In the genomic region with DNA sequence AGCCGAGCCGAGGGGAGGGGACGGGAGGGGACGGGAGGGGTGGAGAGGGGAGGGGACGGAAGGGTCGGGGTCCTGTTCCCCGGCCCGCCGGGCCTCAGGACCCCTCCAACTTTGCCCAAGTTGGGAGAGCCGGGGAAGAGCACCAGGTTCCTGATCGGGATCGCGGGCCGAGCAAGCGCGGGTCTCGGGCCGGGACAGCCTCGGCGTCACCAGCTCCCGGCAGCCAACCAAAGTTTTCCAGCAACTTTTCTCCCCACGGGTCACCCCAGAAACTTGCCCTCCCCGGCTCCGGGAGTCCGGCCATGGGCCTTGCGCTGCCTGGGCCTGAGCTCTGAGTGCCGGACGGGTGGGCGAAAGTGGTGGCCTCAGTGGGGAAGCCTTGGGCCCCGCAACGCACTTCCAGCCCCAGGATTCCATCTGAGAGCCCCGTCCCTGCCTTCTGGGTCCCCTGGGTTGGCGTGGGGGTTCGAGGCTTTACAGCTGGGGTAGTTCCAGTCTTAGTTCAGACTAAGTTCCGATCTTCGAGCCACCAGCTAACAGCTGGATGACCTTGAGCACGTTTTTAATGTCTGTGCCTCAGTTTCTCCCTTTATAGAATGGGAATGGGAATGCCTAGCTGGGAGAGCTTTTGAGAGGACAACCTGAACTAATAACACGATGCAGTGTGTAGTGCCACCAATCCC, we compare ENCODE assay signal across 8 cellular contexts. TPM values are rescaled to one million over a fixed set of nuclear protein-coding genes. Genes with fewer than 3 reads are reported as not detected.
DNase-seq lines count a peak whose midpoint lies in the region; ATAC-seq and TF ChIP-seq lines count a peak whose summit lies in the region.

No MANE protein-coding gene starts in this region.

- H3K27ac Mint-ChIP-seq in osteocyte (ENCODE audit: unreplicated experiment), result peak overlapping the region; percentile 96

- H3K4me3 ChIP-seq in fibroblast of pulmonary artery (replicated peaks; ENCODE audit: low read depth, low read length), result peak overlapping the region; percentile 80

- peak overlapping the region; percentile 79 for H3K4me3 Mint-ChIP-seq in osteocyte (ENCODE audit: unreplicated experiment)

- no peaks in the 10 kb centered on the region for H3K27me3 Mint-ChIP-seq in osteocyte (ENCODE audit: unreplicated experiment)

- H3K4me1 Mint-ChIP-seq in osteocyte (ENCODE audit: unreplicated experiment), result peaks cover 88% of the 10 kb centered on the region

- peaks cover 3% of the 10 kb centered on the region for H3K36me3 Mint-ChIP-seq in osteocyte (ENCODE audit: unreplicated experiment)

- ATAC-seq in GM18873 (IDR thresholded peaks at IDR 0.05; ENCODE audit: low FRiP score, unreplicated experiment), result no peak
- ATAC-seq in GM21619 (IDR thresholded peaks at IDR 0.05; ENCODE audit: unreplicated experiment), result no peak

- no peaks in the 10 kb centered on the region for H3K9me3 Mint-ChIP-seq in osteocyte (ENCODE audit: unreplicated experiment)

- DNase-seq in AG08395 (ENCODE audit: low spot score) (peak; percentile 25), HCEC 1CT (peak; percentile 32), fibroblast of pulmonary artery (ENCODE audit: low read depth) (no peak), osteocyte (ENCODE audit: extremely low spot score, unreplicated experiment) (no peak), kidney glomerular epithelial cell (lab: John Stamatoyannopoulos, UW) (no peak)
- peak; percentile 38 to 40 for DNase-seq in activated CD4-positive, alpha-beta T cell treated with anti-CD3 and anti-CD28 coated beads, Interleukin-2, amount 50 U/mL, for 48 hours

- no peak for TF ChIP-seq CTCF in fibroblast of pulmonary artery (IDR thresholded peaks at IDR 0.05; ENCODE audit: low read length, missing control alignments)
- no peak for TF ChIP-seq CTCF in osteocyte (IDR thresholded peaks at IDR 0.05)

RNA-seq across cellular contexts. Expression of a gene that starts 0.5 kb away (rescaled TPM):
- 7.0 and 11.3 TPM in 2 replicates for total RNA-seq in osteocyte

RNA-seq across cellular contexts. Expression of a gene that starts 39.7 kb away (rescaled TPM):
- 62.3 and 62.9 TPM in 2 replicates for total RNA-seq in osteocyte

Comparison
In these comparisons a context has a peak if more than half of its experiments do, and no peak if none do; other contexts are left out.
1. DNase-seq: peak in AG08395 (single experiment), HCEC 1CT (single experiment) and activated CD4-positive, alpha-beta T cell treated with anti-CD3 and anti-CD28 coated beads, Interleukin-2, amount 50 U/mL, for 48 hours (2 of 2); none in fibroblast of pulmonary artery (single experiment), osteocyte (single experiment) and kidney glomerular epithelial cell (single experiment).